In the genomic region with DNA sequence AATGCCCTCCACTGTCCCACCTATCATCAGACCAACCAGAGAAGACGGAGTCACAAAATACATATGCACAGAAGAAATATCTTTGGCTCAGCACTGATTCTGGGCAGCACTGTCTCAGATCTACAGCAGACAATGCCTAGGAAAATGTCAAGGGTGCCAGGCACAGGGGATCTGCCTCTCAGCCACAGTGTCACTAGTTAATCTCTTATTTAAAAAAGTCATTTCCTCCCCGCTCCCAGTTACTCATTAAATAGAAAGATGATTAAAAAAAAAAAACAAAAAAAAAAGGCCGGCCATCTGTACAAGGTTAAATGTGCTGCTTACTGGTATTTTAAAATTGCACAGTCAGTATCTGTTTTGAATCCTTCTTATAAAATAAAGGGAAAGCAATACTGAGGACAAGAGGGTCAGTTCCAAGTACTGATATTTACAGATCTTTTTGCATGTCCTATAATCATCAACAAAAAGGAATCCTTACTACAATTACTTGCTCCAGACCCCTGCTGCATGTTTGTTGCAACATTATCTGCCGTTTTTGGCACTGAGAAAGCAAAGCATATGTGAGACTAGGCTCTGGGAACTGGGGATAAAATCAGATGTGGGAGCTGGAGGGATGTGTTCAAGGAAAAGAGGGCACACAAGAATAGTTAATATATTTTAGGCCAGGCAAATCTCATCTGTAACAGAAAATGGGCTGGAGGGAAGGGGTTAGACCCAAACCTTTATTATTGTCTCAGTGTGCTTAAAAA, we compare ENCODE assay signal across 19 cellular contexts.
A peak's percentile ranks its signal among the peaks of the same experiment; 100 is the strongest.
DNase-seq lines count a peak whose midpoint lies in the region; ATAC-seq, FAIRE-seq and TF ChIP-seq lines count a peak whose summit lies in the region.
"Had no signal": no experiment of that assay in that cellular context is flagged by ENCODE, and none has a peak within 500 bp of the region (broad histone marks: within the 10 kb centered on the region; RNA-seq: fewer than 3 reads in every experiment).

No MANE protein-coding gene starts in this region.

- H3K4me3 ChIP-seq in SK-N-SH (ENCODE audit: low read depth in 2 of 2, low read length in 1 of 2): no peak overlapping the region
- H3K4me3 ChIP-seq: K562, SJCRH30 had no signal

- ATAC-seq in SK-N-SH treated with all-trans-retinoic acid at 6 μM for 48 hours (no peak), WTC11 (no peak)
- ATAC-seq: K562 had no signal

- peaks cover 0 to 19% of the 10 kb centered on the region in 2 experiments; a peak in 2 of 4 replicates for H3K4me1 ChIP-seq in SK-N-SH (ENCODE audit: control insufficient read depth in 1 of 2, insufficient read depth in 2 of 2, low read depth in 1 of 2, low read length in 1 of 2)
- H3K4me1 ChIP-seq: SJCRH30 had no signal

- FAIRE-seq in RCC 7860 (lab: Jason Lieb, UNC) (peak; percentile 37), endometrium (lab: Jason Lieb, UNC) (peak; percentile 64)
- FAIRE-seq: K562 had no signal

- peak overlapping the region in 1 of 2 experiments; percentile 81; a peak in 2 of 4 replicates for H3K27ac ChIP-seq in SK-N-SH (ENCODE audit: low read depth in 2 of 2, low read length in 1 of 2)
- H3K27ac ChIP-seq: 22Rv1, SJCRH30 had no signal

- POLR2A ChIA-PET in SK-N-SH (lab: Yijun Ruan, JAX): no interaction called here
- POLR2A ChIA-PET in WTC11 (lab: Charles Lee): no interaction called here

- no peaks in the 10 kb centered on the region for H3K9me3 ChIP-seq in SK-N-SH
- H3K9me3 ChIP-seq: Caco-2, SJCRH30 had no signal

- CTCF ChIA-PET in SK-N-SH (lab: Yijun Ruan, JAX): interaction anchor here (0.6 kb wide), 1 partner anchor 1219 kb away, joined by 3 read pairs; no protein-coding TSS in a partner anchor
- CTCF ChIA-PET in WTC11 (lab: Charles Lee): no interaction called here

- H3K27ac Mint-ChIP-seq in WTC11: no peak overlapping the region
- H3K27ac Mint-ChIP-seq: B cell; CD4-positive, CD25-positive, alpha-beta regulatory T cell had no signal

- WGBS in SK-N-SH (ENCODE audit: low lambda C conversion rate): 52% methylated on average over 4 of the region's 4 CpGs

- no peak for TF ChIP-seq CTCF in SK-N-SH (IDR thresholded peaks at IDR 0.05)
- no peak for TF ChIP-seq CTCF in WTC11 (IDR thresholded peaks at IDR 0.05)

- H3K27me3 Mint-ChIP-seq in WTC11 (ENCODE audit: low read depth): no peaks in the 10 kb centered on the region
- H3K27me3 Mint-ChIP-seq: B cell; CD4-positive, CD25-positive, alpha-beta regulatory T cell had no signal

- no peaks in the 10 kb centered on the region for H3F3A ChIP-seq in SK-N-SH (replicated peaks; ENCODE audit: insufficient read depth)

- no peak overlapping the region for H2AFZ ChIP-seq in SK-N-SH (ENCODE audit: low read depth)

- H3K79me2 ChIP-seq in SK-N-SH (ENCODE audit: insufficient read depth): no peaks in the 10 kb centered on the region

- no peaks in the 10 kb centered on the region for H3K36me3 Mint-ChIP-seq in WTC11

- no peaks in the 10 kb centered on the region for H4K20me1 ChIP-seq in SK-N-SH (ENCODE audit: insufficient read depth)

- DNase-seq in SK-N-SH (peak; percentile 68), RCC 7860 (ENCODE audit: low spot score) (no peak), renal cortical epithelial cell (ENCODE audit: low read depth) (peak; percentile 22), NAMALWA (ENCODE audit: low spot score) (no peak), WTC11 (ENCODE audit: low spot score) (no peak)
- DNase-seq in activated naive CD4-positive, alpha-beta T cell treated with Interleukin-2 at 50 U/mL for 16 hours: no peak
- DNase-seq: Caco-2; CD4-positive, CD25-positive, alpha-beta regulatory T cell; DMS79; GOT3; NCI-H1417; NCI-H2029; RPMI8226; SJCRH30 had no signal

- H3K9me3 Mint-ChIP-seq in WTC11: no peaks in the 10 kb centered on the region
- H3K9me3 Mint-ChIP-seq: CD4-positive, CD25-positive, alpha-beta regulatory T cell had no signal

- no peak overlapping the region for H3K9ac ChIP-seq in SK-N-SH

- TF ChIP-seq EP300 in SK-N-SH (IDR thresholded peaks at IDR 0.05; ENCODE audit: borderline replicate concordance in 1 of 2, low read depth in 1 of 2, low read length in 1 of 2): no peak

- TF ChIP-seq RAD21 in SK-N-SH (IDR thresholded peaks at IDR 0.05; ENCODE audit: low read length): no peak

- H3K27me3 ChIP-seq in SK-N-SH (ENCODE audit: insufficient read depth): no peaks in the 10 kb centered on the region
- H3K27me3 ChIP-seq: SJCRH30 had no signal

- H3K9me2 ChIP-seq in SK-N-SH: no peaks in the 10 kb centered on the region

- no peak overlapping the region for H3K4me3 Mint-ChIP-seq in WTC11
- H3K4me3 Mint-ChIP-seq: B cell; CD4-positive, CD25-positive, alpha-beta regulatory T cell had no signal

- no peaks in the 10 kb centered on the region for H3K36me3 ChIP-seq in SK-N-SH (replicated peaks in 1 of 2; ENCODE audit: control insufficient read depth in 1 of 2, insufficient read depth in 2 of 2, low read length in 1 of 2)
- H3K36me3 ChIP-seq: SJCRH30 had no signal

- H3K4me2 ChIP-seq in SK-N-SH: no peak overlapping the region

- peaks cover 21% of the 10 kb centered on the region for H3K4me1 Mint-ChIP-seq in WTC11
- H3K4me1 Mint-ChIP-seq: CD4-positive, CD25-positive, alpha-beta regulatory T cell had no signal

TF ChIP-seq in SK-N-SH, 30 proteins besides CTCF, POLR2A, EP300 and RAD21 (continues in another document):
- no peak for TF ChIP-seq TAF1 (IDR thresholded peaks at IDR 0.05; ENCODE audit: borderline replicate concordance, low read depth, low read length)
- no peak for TF ChIP-seq SMC3 (IDR thresholded peaks at IDR 0.05; ENCODE audit: low read depth, low read length)
- no peak for TF ChIP-seq IRF3 (IDR thresholded peaks at IDR 0.05; ENCODE audit: low read depth, low read length)
- TF ChIP-seq RFX5 (IDR thresholded peaks at IDR 0.05; ENCODE audit: low read length): no peak
- no peak for TF ChIP-seq YY1 (IDR thresholded peaks at IDR 0.05; ENCODE audit: low read depth)
- no peak for TF ChIP-seq NRF1 (IDR thresholded peaks at IDR 0.05; ENCODE audit: low read depth, low read length)
- TF ChIP-seq RXRA (IDR thresholded peaks at IDR 0.05; ENCODE audit: borderline replicate concordance, low read depth): no peak

TF ChIP-seq in SK-N-SH treated with all-trans-retinoic acid at 6 μM for 48 hours, 23 proteins besides CTCF, POLR2A, EP300 and RAD21:
- TF ChIP-seq, protein P1, sequence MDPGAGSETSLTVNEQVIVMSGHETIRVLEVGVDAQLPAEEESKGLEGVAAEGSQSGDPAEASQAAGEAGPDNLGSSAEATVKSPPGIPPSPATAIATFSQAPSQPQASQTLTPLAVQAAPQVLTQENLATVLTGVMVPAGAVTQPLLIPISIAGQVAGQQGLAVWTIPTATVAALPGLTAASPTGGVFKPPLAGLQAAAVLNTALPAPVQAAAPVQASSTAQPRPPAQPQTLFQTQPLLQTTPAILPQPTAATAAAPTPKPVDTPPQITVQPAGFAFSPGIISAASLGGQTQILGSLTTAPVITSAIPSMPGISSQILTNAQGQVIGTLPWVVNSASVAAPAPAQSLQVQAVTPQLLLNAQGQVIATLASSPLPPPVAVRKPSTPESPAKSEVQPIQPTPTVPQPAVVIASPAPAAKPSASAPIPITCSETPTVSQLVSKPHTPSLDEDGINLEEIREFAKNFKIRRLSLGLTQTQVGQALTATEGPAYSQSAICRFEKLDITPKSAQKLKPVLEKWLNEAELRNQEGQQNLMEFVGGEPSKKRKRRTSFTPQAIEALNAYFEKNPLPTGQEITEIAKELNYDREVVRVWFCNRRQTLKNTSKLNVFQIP (CRISPR knock-in tag; IDR thresholded peaks at IDR 0.05; ENCODE audit: borderline replicate concordance, low read depth): no peak
- no peak for TF ChIP-seq ESRRG (CRISPR knock-in tag; IDR thresholded peaks at IDR 0.05)
- no peak for TF ChIP-seq ZC3H10 (CRISPR knock-in tag; IDR thresholded peaks at IDR 0.05)
- no peak for TF ChIP-seq TCF4 (CRISPR knock-in tag; IDR thresholded peaks at IDR 0.05; ENCODE audit: borderline replicate concordance)
- TF ChIP-seq ZFP30 (CRISPR knock-in tag; IDR thresholded peaks at IDR 0.05): no peak
- no peak for TF ChIP-seq TOX (CRISPR knock-in tag; IDR thresholded peaks at IDR 0.05; ENCODE audit: borderline replicate concordance)
- no peak for TF ChIP-seq ZNF8 (CRISPR knock-in tag; IDR thresholded peaks at IDR 0.05)
- TF ChIP-seq PPARA (CRISPR knock-in tag; IDR thresholded peaks at IDR 0.05; ENCODE audit: borderline replicate concordance): no peak
TF ChIP-seq in SK-N-SH treated with all-trans-retinoic acid at 6 μM for 48 hours: peak in this region for 0.

TF ChIP-seq in WTC11, 78 proteins besides CTCF, POLR2A, EP300 and RAD21 (continues in another document):
- TF ChIP-seq IRF2 (CRISPR knock-in tag; IDR thresholded peaks at IDR 0.05; ENCODE audit: borderline replicate concordance, low read depth) (no peak), ZNF121 (CRISPR knock-in tag; IDR thresholded peaks at IDR 0.05) (no peak), PRDM15 (CRISPR knock-in tag; IDR thresholded peaks at IDR 0.05) (no peak), CREB1 (CRISPR knock-in tag; IDR thresholded peaks at IDR 0.05) (no peak)

Comparison
In these comparisons a context has a peak if more than half of its experiments do, and no peak if none do; other contexts are left out.
1. DNase-seq: peak in SK-N-SH (single experiment) and renal cortical epithelial cell (single experiment); none in RCC 7860 (single experiment), NAMALWA (single experiment), WTC11 (single experiment) and activated naive CD4-positive, alpha-beta T cell treated with Interleukin-2 at 50 U/mL for 16 hours (single experiment).